13 cellular contexts compared by ENCODE assay signal in genomic region chr6:38552136-38552535, GRCh38.
DNase-seq lines count a peak whose midpoint lies in the region; ATAC-seq and TF ChIP-seq lines count a peak whose summit lies in the region.
"Had no signal": no experiment of that assay in that cellular context is flagged by ENCODE, and none has a peak within 500 bp of the region (broad histone marks: within the 10 kb centered on the region; RNA-seq: fewer than 3 reads in every experiment).

No MANE protein-coding gene starts in this region.

- POLR2A ChIA-PET in activated CD4-positive, alpha-beta memory T cell treated with anti-CD3 and anti-CD28 coated beads for 36 hours (lab: Charles Lee) = no interaction called here

- H3K36me3 Mint-ChIP-seq in progenitor cell of endocrine pancreas (ENCODE audit: insufficient read depth) = peaks cover 3% of the 10 kb centered on the region
- H3K36me3 Mint-ChIP-seq in activated T-cell treated with anti-CD3 and anti-CD28 coated beads, Interleukin-2, amount 50 U/mL, for 24 hours (ENCODE audit: low read depth) = peaks cover 7% of the 10 kb centered on the region
- H3K36me3 Mint-ChIP-seq in activated CD4-positive, alpha-beta memory T cell treated with anti-CD3 and anti-CD28 coated beads for 36 hours = peaks cover 3% of the 10 kb centered on the region

- H3K4me1 Mint-ChIP-seq in progenitor cell of endocrine pancreas (ENCODE audit: low read depth) = no peaks in the 10 kb centered on the region
- H3K4me1 Mint-ChIP-seq in activated T-cell treated with anti-CD3 and anti-CD28 coated beads, Interleukin-2, amount 50 U/mL, for 24 hours (ENCODE audit: low read depth) = peaks cover 7% of the 10 kb centered on the region
- H3K4me1 Mint-ChIP-seq in activated CD4-positive, alpha-beta memory T cell treated with anti-CD3 and anti-CD28 coated beads for 36 hours (ENCODE audit: low read depth) = peaks cover 2% of the 10 kb centered on the region

- H3K27ac Mint-ChIP-seq in progenitor cell of endocrine pancreas = no peak overlapping the region
- no peak overlapping the region for H3K27ac Mint-ChIP-seq in activated T-cell treated with anti-CD3 and anti-CD28 coated beads, Interleukin-2, amount 50 U/mL, for 24 hours
- H3K27ac Mint-ChIP-seq in activated CD4-positive, alpha-beta memory T cell treated with anti-CD3 and anti-CD28 coated beads for 36 hours = no peak overlapping the region
- H3K27ac Mint-ChIP-seq: HFFc6 had no signal

- CTCF ChIA-PET in activated CD4-positive, alpha-beta memory T cell treated with anti-CD3 and anti-CD28 coated beads for 36 hours (lab: Charles Lee) = no interaction called here

- no peaks in the 10 kb centered on the region for H3K27me3 Mint-ChIP-seq in progenitor cell of endocrine pancreas
- no peaks in the 10 kb centered on the region for H3K27me3 Mint-ChIP-seq in activated T-cell treated with anti-CD3 and anti-CD28 coated beads, Interleukin-2, amount 50 U/mL, for 24 hours
- H3K27me3 Mint-ChIP-seq in activated CD4-positive, alpha-beta memory T cell treated with anti-CD3 and anti-CD28 coated beads for 36 hours = no peaks in the 10 kb centered on the region

- intact Hi-C loops in activated CD4-positive, alpha-beta memory T cell treated with anti-CD3 and anti-CD28 coated beads for 36 hours (cut with micrococcal nuclease) = no loop called here

- no peak for TF ChIP-seq CTCF in progenitor cell of endocrine pancreas (IDR thresholded peaks at IDR 0.05; ENCODE audit: unreplicated experiment)

- peak; percentile 81 for ATAC-seq in HG03103 (IDR thresholded peaks at IDR 0.05; ENCODE audit: low read depth, unreplicated experiment)

- H3K4me3 Mint-ChIP-seq in progenitor cell of endocrine pancreas (ENCODE audit: low read depth) = no peak overlapping the region
- H3K4me3 Mint-ChIP-seq in activated T-cell treated with anti-CD3 and anti-CD28 coated beads, Interleukin-2, amount 50 U/mL, for 24 hours = no peak overlapping the region
- no peak overlapping the region for H3K4me3 Mint-ChIP-seq in activated CD4-positive, alpha-beta memory T cell treated with anti-CD3 and anti-CD28 coated beads for 36 hours
- H3K4me3 Mint-ChIP-seq: HFFc6 had no signal

- DNase-seq in Ammon's horn (ENCODE audit: low spot score) = peak; percentile 56
- DNase-seq in GM19240 (ENCODE audit: insufficient read length, low spot score) = peak; percentile 24
- peak; percentile 94 for DNase-seq in SIG-M5 treated with dmso at 0.1 percent for 504 hours (lab: John Stamatoyannopoulos, UW; ENCODE audit: unreplicated experiment)
- DNase-seq in NCI-H1436 (lab: John Stamatoyannopoulos, UW) = no peak
- DNase-seq in progenitor cell of endocrine pancreas (ENCODE audit: low spot score, unreplicated experiment) = no peak
- no peak for DNase-seq in activated T-cell treated with anti-CD3 and anti-CD28 coated beads, Interleukin-2, amount 50 U/mL, for 24 hours
- DNase-seq in activated CD4-positive, alpha-beta memory T cell treated with anti-CD3 and anti-CD28 coated beads for 36 hours = no peak
- DNase-seq: ACHN, HFFc6, NCI-H1048, posterior cingulate gyrus, SHP77 had no signal

- no peaks in the 10 kb centered on the region for H3K9me3 Mint-ChIP-seq in progenitor cell of endocrine pancreas (ENCODE audit: low read depth)
- H3K9me3 Mint-ChIP-seq in activated T-cell treated with anti-CD3 and anti-CD28 coated beads, Interleukin-2, amount 50 U/mL, for 24 hours = no peaks in the 10 kb centered on the region
- H3K9me3 Mint-ChIP-seq in activated CD4-positive, alpha-beta memory T cell treated with anti-CD3 and anti-CD28 coated beads for 36 hours = no peaks in the 10 kb centered on the region
- H3K9me3 Mint-ChIP-seq: HFFc6 had no signal

Comparison
In these comparisons a context has a peak if more than half of its experiments do, and no peak if none do; other contexts are left out.
1. DNase-seq: peak in Ammon's horn (single experiment), GM19240 (single experiment) and SIG-M5 treated with dmso at 0.1 percent for 504 hours (single experiment); none in NCI-H1436 (single experiment), progenitor cell of endocrine pancreas (single experiment), activated T-cell treated with anti-CD3 and anti-CD28 coated beads, Interleukin-2, amount 50 U/mL, for 24 hours (single experiment) and activated CD4-positive, alpha-beta memory T cell treated with anti-CD3 and anti-CD28 coated beads for 36 hours (single experiment).